ENCODE assay signal across 23 cellular contexts in genomic region chr5:74446673-74447337, GRCh38.
DNase-seq lines count a peak whose midpoint lies in the region; ATAC-seq and TF ChIP-seq lines count a peak whose summit lies in the region.
"Had no signal": no experiment of that assay in that cellular context is flagged by ENCODE, and none has a peak within 500 bp of the region (broad histone marks: within the 10 kb centered on the region; RNA-seq: fewer than 3 reads in every experiment).

No MANE protein-coding gene starts in this region.

- ATAC-seq in heart right ventricle (peak; percentile 77 to 90 (median 83)), psoas muscle (peak in 3 of 4 donors; percentile 44 to 73 (median 49)), GM21576 (IDR thresholded peaks at IDR 0.05; ENCODE audit: unreplicated experiment) (no peak)
- ATAC-seq: HepG2; naive thymus-derived CD8-positive, alpha-beta T cell; stimulated activated naive B cell treated with anti-CD40 and anti-IgM and Interleukin-4, amounts not matched to agents 10 μg/mL and 1 μg/mL and 100 μg/mL, for 72 hours had no signal

- no peaks in the 10 kb centered on the region for H3K36me3 ChIP-seq in heart right ventricle
- H3K36me3 ChIP-seq in psoas muscle (ENCODE audit: insufficient read depth in 1 of 2, low read depth in 1 of 2): no peaks in the 10 kb centered on the region
- H3K36me3 ChIP-seq in esophagus muscularis mucosa: no peaks in the 10 kb centered on the region
- no peaks in the 10 kb centered on the region for H3K36me3 ChIP-seq in breast epithelium
- H3K36me3 ChIP-seq: BLaER1 treated with 17β-estradiol and CSF1 and Interleukin-3, amounts not matched to agents 10 nM and 100 nM; tibial nerve had no signal

- H3K9me3 ChIP-seq in heart right ventricle: no peaks in the 10 kb centered on the region
- H3K9me3 ChIP-seq in psoas muscle: no peaks in the 10 kb centered on the region
- no peaks in the 10 kb centered on the region for H3K9me3 ChIP-seq in esophagus muscularis mucosa
- no peaks in the 10 kb centered on the region for H3K9me3 ChIP-seq in breast epithelium
- H3K9me3 ChIP-seq: BLaER1 treated with 17β-estradiol and CSF1 and Interleukin-3, amounts not matched to agents 10 nM and 100 nM; tibial nerve had no signal

- 34 to 37% methylated on average over 13 of the region's 13 CpGs for WGBS in heart right ventricle, 2 donors
- WGBS in psoas muscle, 3 donors: 34 to 36% (median 35%) methylated on average over 13 of the region's 13 CpGs
- WGBS in esophagus muscularis mucosa: 68% methylated on average over 13 of the region's 13 CpGs

- no peak for TF ChIP-seq POLR2A in esophagus muscularis mucosa (IDR thresholded peaks at IDR 0.05; ENCODE audit: low read depth)
- no peak for TF ChIP-seq POLR2A in breast epithelium (IDR thresholded peaks at IDR 0.05)

- no peak overlapping the region for H3K4me3 ChIP-seq in cardiac fibroblast (replicated peaks in 1 of 2; ENCODE audit: low read depth in 2 of 2, low read length in 2 of 2)
- peak overlapping the region in 2 of 10 donors; percentile 7 to 8 for H3K4me3 ChIP-seq in heart right ventricle
- no peak overlapping the region for H3K4me3 ChIP-seq in psoas muscle
- peak overlapping the region in 1 of 4 donors; percentile 11 for H3K4me3 ChIP-seq in esophagus muscularis mucosa
- H3K4me3 ChIP-seq in breast epithelium: peak overlapping the region in 1 of 3 donors; percentile 32
- H3K4me3 ChIP-seq: BLaER1 treated with 17β-estradiol and CSF1 and Interleukin-3, amounts not matched to agents 10 nM and 100 nM; tibial nerve had no signal

- TF ChIP-seq EP300 in esophagus muscularis mucosa (IDR thresholded peaks at IDR 0.05): no peak

- TF ChIP-seq CTCF in cardiac fibroblast (IDR thresholded peaks at IDR 0.05; ENCODE audit: low read depth, low read length): no peak
- TF ChIP-seq CTCF in heart right ventricle (IDR thresholded peaks at IDR 0.05): no peak
- no peak for TF ChIP-seq CTCF in psoas muscle (IDR thresholded peaks at IDR 0.05)
- no peak for TF ChIP-seq CTCF in esophagus muscularis mucosa (IDR thresholded peaks at IDR 0.05)
- no peak for TF ChIP-seq CTCF in breast epithelium (IDR thresholded peaks at IDR 0.05)

- H3K27me3 ChIP-seq in heart right ventricle: no peaks in the 10 kb centered on the region
- no peaks in the 10 kb centered on the region for H3K27me3 ChIP-seq in psoas muscle (ENCODE audit: insufficient read depth in 3 of 3, low read length in 2 of 3)
- H3K27me3 ChIP-seq in esophagus muscularis mucosa: no peaks in the 10 kb centered on the region
- no peaks in the 10 kb centered on the region for H3K27me3 ChIP-seq in breast epithelium
- H3K27me3 ChIP-seq: BLaER1 treated with 17β-estradiol and CSF1 and Interleukin-3, amounts not matched to agents 10 nM and 100 nM; tibial nerve had no signal

- H3K27ac ChIP-seq in heart right ventricle (peak overlapping the region in 8 of 10 donors; percentile 15 to 67 (median 44)), psoas muscle (no peak overlapping the region), esophagus muscularis mucosa (replicated peaks in 1 of 4) (peak overlapping the region in 1 of 4 donors; percentile 44), breast epithelium (peak overlapping the region in 1 of 2 donors; percentile 72)
- H3K27ac ChIP-seq: BLaER1 treated with 17β-estradiol and CSF1 and Interleukin-3, amounts not matched to agents 10 nM and 100 nM; HL-60; tibial nerve had no signal

- intact Hi-C loops in heart right ventricle (cut with DNase I): loop anchor here in 1 of 10 donors (10.0 kb wide), 1 partner anchor 188 kb away; no protein-coding TSS in a partner anchor
- intact Hi-C loops in psoas muscle (cut with DNase I): no loop called here
- intact Hi-C loops in esophagus muscularis mucosa (cut with DNase I): no loop called here
- intact Hi-C loops in breast epithelium (cut with DNase I; ENCODE audit: low total_unique reads): no loop called here

- DNase-seq in AG20443 (ENCODE audit: low spot score) (peak; percentile 30), cardiac fibroblast (ENCODE audit: low read depth in 2 of 2) (peak; percentile 66 to 86), heart right ventricle (peak; percentile 14 to 46), psoas muscle (no peak), esophagus muscularis mucosa (ENCODE audit: extremely low spot score) (no peak), breast epithelium (ENCODE audit: low spot score in 2 of 2) (no peak)
- DNase-seq in activated CD4-positive, alpha-beta T cell treated with anti-CD3 and anti-CD28 coated beads for 1 hour: no peak
- DNase-seq: activated B cell treated with CpG ODN at 0.5 μM for 24 hours; activated CD4-positive, alpha-beta memory T cell treated with anti-CD3 and anti-CD28 coated beads for 36 hours; activated gamma-delta T cell; glutamatergic neuron; naive thymus-derived CD8-positive, alpha-beta T cell; NCI-H1092 treated with DMSO at 0.1 percent for 48 hours; NCI-H1930; NCI-H2227 treated with DMSO at 0.1 percent for 48 hours; NCI-H748 treated with DMSO at 0.1 percent for 48 hours; small intestine; stimulated activated naive B cell treated with anti-CD40 and anti-IgM and Interleukin-4, amounts not matched to agents 10 μg/mL and 1 μg/mL and 100 μg/mL, for 72 hours had no signal

- peaks cover 0 to 22% (median 7%) of the 10 kb centered on the region in 9 donors for H3K4me1 ChIP-seq in heart right ventricle
- H3K4me1 ChIP-seq in psoas muscle: no peaks in the 10 kb centered on the region
- H3K4me1 ChIP-seq in esophagus muscularis mucosa: no peaks in the 10 kb centered on the region
- H3K4me1 ChIP-seq in breast epithelium: no peaks in the 10 kb centered on the region
- H3K4me1 ChIP-seq: BLaER1 treated with 17β-estradiol and CSF1 and Interleukin-3, amounts not matched to agents 10 nM and 100 nM had no signal

Comparison
In these comparisons a context has a peak if more than half of its experiments do, and no peak if none do; other contexts are left out.
1. DNase-seq: peak in AG20443 (single experiment), cardiac fibroblast (2 of 2) and heart right ventricle (2 of 2); none in psoas muscle (0 of 2), esophagus muscularis mucosa (single experiment), breast epithelium (0 of 2) and activated CD4-positive, alpha-beta T cell treated with anti-CD3 and anti-CD28 coated beads for 1 hour (single experiment).